8 cellular contexts compared by ENCODE assay signal in genomic region chr22:18023509-18024275, GRCh38. TPM values are rescaled to one million over a fixed set of nuclear protein-coding genes. Genes with fewer than 3 reads are reported as not detected.
DNase-seq lines count a peak whose midpoint lies in the region; ATAC-seq and TF ChIP-seq lines count a peak whose summit lies in the region.

No MANE protein-coding gene starts in this region.

- peak; percentile 16 for DNase-seq in NOMO-1 treated with DMSO at 0.1 percent for 48 hours (lab: John Stamatoyannopoulos, UW; ENCODE audit: unreplicated experiment)
- no peak for DNase-seq in NOMO-1 treated with dmso at 0.1 percent for 144 hours (lab: John Stamatoyannopoulos, UW; ENCODE audit: unreplicated experiment)
- DNase-seq in NCI-H146 treated with DMSO at 0.1 percent for 48 hours (lab: John Stamatoyannopoulos, UW; ENCODE audit: unreplicated experiment): peak; percentile 38
- DNase-seq in activated CD4-positive, CD25-positive, alpha-beta regulatory T cell treated with anti-CD3 and anti-CD28 coated beads, Interleukin-2, amount 50 U/mL, for 72 hours: peak; percentile 31
- DNase-seq in effector memory CD4-positive, alpha-beta T cell: no peak
- DNase-seq in stimulated activated CD4-positive, alpha-beta T cell treated with anti-CD3 and anti-CD28 coated beads, Interleukin-2, amount 100 ng/mL, for 48 hours: peak; percentile 27 to 30

- no peak overlapping the region for H3K27ac ChIP-seq in effector memory CD4-positive, alpha-beta T cell (ENCODE audit: insufficient read depth, low read length, poor library complexity, severe bottlenecking)
- H3K27ac ChIP-seq in liver (ENCODE audit: low read depth in 1 of 2, low read length in 2 of 2): peak overlapping the region; percentile 5 to 14

- TF ChIP-seq RAD21 in liver (IDR thresholded peaks at IDR 0.05): peak in 1 of 2 donors; percentile 46

- H3K4me3 ChIP-seq in effector memory CD4-positive, alpha-beta T cell (ENCODE audit: insufficient read depth, low read depth, low read length, poor library complexity, severe bottlenecking): peak overlapping the region; percentile 62
- peak overlapping the region; percentile 33 to 73 (median 63) for H3K4me3 ChIP-seq in liver (ENCODE audit: low read depth in 1 of 3, low read length in 3 of 3)

- no peak for ATAC-seq in HG03520 (IDR thresholded peaks at IDR 0.05; ENCODE audit: unreplicated experiment)

- H3K9me3 ChIP-seq in effector memory CD4-positive, alpha-beta T cell (ENCODE audit: control insufficient read depth, low read length): no peaks in the 10 kb centered on the region
- no peaks in the 10 kb centered on the region for H3K9me3 ChIP-seq in liver (ENCODE audit: control insufficient read depth in 4 of 4, low read length in 3 of 4)

- H3K9ac ChIP-seq in liver (ENCODE audit: low read depth in 1 of 2, low read length in 2 of 2): peak overlapping the region; percentile 3 to 47

- 1% methylated on average over 47 of the region's 47 CpGs for WGBS in liver

- peaks cover 5% of the 10 kb centered on the region for H3K27me3 ChIP-seq in effector memory CD4-positive, alpha-beta T cell (replicated peaks; ENCODE audit: control insufficient read depth, insufficient read depth, low read length, poor library complexity, severe bottlenecking)
- no peaks in the 10 kb centered on the region for H3K27me3 ChIP-seq in liver (ENCODE audit: control insufficient read depth in 4 of 4, insufficient read depth in 4 of 4, low read length in 3 of 4)

- no peak for TF ChIP-seq CTCF in liver (IDR thresholded peaks at IDR 0.05; ENCODE audit: low read depth, low read length, missing input control)

- no peaks in the 10 kb centered on the region for H3K36me3 ChIP-seq in effector memory CD4-positive, alpha-beta T cell (ENCODE audit: control insufficient read depth, insufficient read depth, low read length)
- H3K36me3 ChIP-seq in liver (ENCODE audit: control insufficient read depth in 4 of 4, insufficient read depth in 3 of 4, low read depth in 1 of 4, low read length in 3 of 4): no peaks in the 10 kb centered on the region

- peaks cover 6% of the 10 kb centered on the region for H3K4me1 ChIP-seq in effector memory CD4-positive, alpha-beta T cell (ENCODE audit: control insufficient read depth, insufficient read depth, low read length, poor library complexity, severe bottlenecking)
- H3K4me1 ChIP-seq in liver (ENCODE audit: control insufficient read depth in 4 of 4, insufficient read depth in 4 of 4, low read length in 3 of 4): peaks cover 0 to 18% (median 15%) of the 10 kb centered on the region in 4 donors

TF ChIP-seq in liver, 16 proteins besides CTCF, POLR2A, EP300 and RAD21:
- no peak for TF ChIP-seq TAF1 (conservative IDR thresholded peaks at IDR 0.05)
- TF ChIP-seq HNF4G (IDR thresholded peaks at IDR 0.05): no peak
- TF ChIP-seq ZBTB33 (IDR thresholded peaks at IDR 0.05): no peak
- TF ChIP-seq, protein P1, sequence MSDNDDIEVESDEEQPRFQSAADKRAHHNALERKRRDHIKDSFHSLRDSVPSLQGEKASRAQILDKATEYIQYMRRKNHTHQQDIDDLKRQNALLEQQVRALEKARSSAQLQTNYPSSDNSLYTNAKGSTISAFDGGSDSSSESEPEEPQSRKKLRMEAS (IDR thresholded peaks at IDR 0.05): no peak
- TF ChIP-seq FOXA1 (IDR thresholded peaks at IDR 0.05): no peak
- TF ChIP-seq HNF4A (conservative IDR thresholded peaks at IDR 0.05): peak in 1 of 2 donors; percentile 9
- no peak for TF ChIP-seq RXRA (IDR thresholded peaks at IDR 0.05)
- TF ChIP-seq, protein P2, sequence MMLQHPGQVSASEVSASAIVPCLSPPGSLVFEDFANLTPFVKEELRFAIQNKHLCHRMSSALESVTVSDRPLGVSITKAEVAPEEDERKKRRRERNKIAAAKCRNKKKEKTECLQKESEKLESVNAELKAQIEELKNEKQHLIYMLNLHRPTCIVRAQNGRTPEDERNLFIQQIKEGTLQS (IDR thresholded peaks at IDR 0.05): no peak
- no peak for TF ChIP-seq YY1 (IDR thresholded peaks at IDR 0.05)

RNA-seq across cellular contexts. Expression of gene MICAL3, which starts 0.7 kb away (rescaled TPM):
- 10 to 100 TPM; 30.3 to 38.4 TPM for total RNA-seq in liver
- 10 to 100 TPM in 1 of 2 donors, 1 to 10 TPM in 1; 6.4 to 16.5 TPM for polyA plus RNA-seq in liver

RNA-seq across cellular contexts. Expression of gene PEX26, which starts 54.1 kb away (rescaled TPM):
- 10 to 100 TPM; 13.3 to 20.6 TPM for total RNA-seq in liver
- 10 to 100 TPM in 1 of 2 donors, 1 to 10 TPM in 1; 3.5 to 21.0 TPM for polyA plus RNA-seq in liver

Comparison
In these comparisons a context has a peak if more than half of its experiments do, and no peak if none do; other contexts are left out.
1. DNase-seq: peak in NOMO-1 treated with DMSO at 0.1 percent for 48 hours (single experiment), NCI-H146 treated with DMSO at 0.1 percent for 48 hours (single experiment), activated CD4-positive, CD25-positive, alpha-beta regulatory T cell treated with anti-CD3 and anti-CD28 coated beads, Interleukin-2, amount 50 U/mL, for 72 hours (single experiment) and stimulated activated CD4-positive, alpha-beta T cell treated with anti-CD3 and anti-CD28 coated beads, Interleukin-2, amount 100 ng/mL, for 48 hours (2 of 2); none in NOMO-1 treated with dmso at 0.1 percent for 144 hours (single experiment) and effector memory CD4-positive, alpha-beta T cell (0 of 3).